In genomic region chr17:11245792-11246191, GRCh38 we compare ENCODE assay signal across 27 cellular contexts. TPM values are rescaled to one million over a fixed set of nuclear protein-coding genes. Genes with fewer than 3 reads are reported as not detected.
"Had no signal": no experiment of that assay in that cellular context is flagged by ENCODE, and none has a peak within 500 bp of the region (broad histone marks: within the 10 kb centered on the region; RNA-seq: fewer than 3 reads in every experiment).

No MANE protein-coding gene starts in this region.

- H3K27ac ChIP-seq: HL-60, SJSA1 had no signal

- H3K27me3 ChIP-seq: SJSA1 had no signal

- H3K9me3 ChIP-seq: SJSA1, SK-N-SH had no signal

- H3K4me3 ChIP-seq: SJSA1 had no signal

- FAIRE-seq: HTR-8/SVneo, RCC 7860 had no signal

- H3K4me2 ChIP-seq: SK-N-SH had no signal

- H3K9ac ChIP-seq: SK-N-SH had no signal

- H3K36me3 ChIP-seq: SJSA1 had no signal

- H3K4me1 ChIP-seq: SJSA1 had no signal

- DNase-seq: KBM-7, MV-4-11, NCI-H1092, NCI-H1105 treated with DMSO at 0.1 percent for 48 hours, NCI-H1417 treated with DMSO at 0.1 percent for 48 hours, NCI-H146, NCI-H1694 treated with DMSO at 0.1 percent for 48 hours, NCI-H2029, NCI-H2081 treated with DMSO at 0.1 percent for 48 hours, NCI-H2171, NCI-H226, NCI-H446, NCI-H510A, NCI-H524 treated with DMSO at 0.1 percent for 48 hours, NCI-H69, NCI-H774, Right ventricle myocardium superior, RPMI8226, SIG-M5, SW 1271 had no signal

RNA-seq across cellular contexts. Expression of gene SHISA6, which starts 4.8 kb away (rescaled TPM):
- total RNA-seq: LHCN-M2, MCF 10A had no signal
- polyA plus RNA-seq: SK-N-SH had no signal
